ENCODE assay signal across 1 cellular context in genomic region chr12:104514127-104514810, GRCh38.
TF ChIP-seq lines count a peak whose summit lies in the region.

No MANE protein-coding gene starts in this region.

TF ChIP-seq in K562, 482 proteins besides CTCF, POLR2A, EP300 and RAD21:
- no peak for TF ChIP-seq USF2 (CRISPR knock-in tag; IDR thresholded peaks at IDR 0.05)
- TF ChIP-seq NUFIP1 (IDR thresholded peaks at IDR 0.05; ENCODE audit: partially characterized antibody) = no peak
- TF ChIP-seq ZC3H8 (IDR thresholded peaks at IDR 0.05) = no peak
- 0 out of 2 replicates have a peak, but pooled peaks have one; percentile 4 for TF ChIP-seq ZNF316 (IDR thresholded peaks at IDR 0.05)
- TF ChIP-seq ZNF354B (CRISPR knock-in tag; IDR thresholded peaks at IDR 0.05) = no peak
